ENCODE assay signal across 1 cellular context in genomic region chr21:35198004-35198403, GRCh38.
TF ChIP-seq lines count a peak whose summit lies in the region.

No MANE protein-coding gene starts in this region.

TF ChIP-seq in HCT116, 20 proteins besides CTCF, POLR2A, EP300 and RAD21 (continued from another document):
- TF ChIP-seq JUND (IDR thresholded peaks at IDR 0.05): peak; percentile 73
- peak; percentile 57 for TF ChIP-seq SP1 (IDR thresholded peaks at IDR 0.05; ENCODE audit: low read depth)
- TF ChIP-seq CEBPB (IDR thresholded peaks at IDR 0.05; ENCODE audit: low read depth): peak; percentile 52
- TF ChIP-seq FOSL1 (IDR thresholded peaks at IDR 0.05; ENCODE audit: low read depth): peak; percentile 73
- peak; percentile 21; the same call in 1 of the 2 replicates for TF ChIP-seq ATF3 (IDR thresholded peaks at IDR 0.05)
- TF ChIP-seq SRF (IDR thresholded peaks at IDR 0.05; ENCODE audit: low read depth): peak; percentile 44; the same call in 1 of the 2 replicates
